8 cellular contexts compared by ENCODE assay signal in genomic region chr6:154234019-154234772, GRCh38.
A peak's percentile ranks its signal among the peaks of the same experiment; 100 is the strongest.
DNase-seq lines count a peak whose midpoint lies in the region; ATAC-seq and TF ChIP-seq lines count a peak whose summit lies in the region.

No MANE protein-coding gene starts in this region.

- intact Hi-C loops in activated naive CD4-positive, alpha-beta T cell treated with anti-CD3 and anti-CD28 coated beads for 36 hours (cut with micrococcal nuclease), result no loop called here
- intact Hi-C loops in stomach (cut with DNase I; ENCODE audit: low total_unique reads), result no loop called here

- no peaks in the 10 kb centered on the region for H3K9me3 ChIP-seq in thymus (ENCODE audit: control insufficient read depth)
- H3K9me3 ChIP-seq in stomach, result no peaks in the 10 kb centered on the region

- peaks cover 13% of the 10 kb centered on the region for H3K4me1 ChIP-seq in thymus (ENCODE audit: control insufficient read depth, insufficient read depth, low read length)
- no peaks in the 10 kb centered on the region for H3K4me1 ChIP-seq in stomach

- no peaks in the 10 kb centered on the region for H3K27me3 ChIP-seq in thymus (ENCODE audit: control insufficient read depth, insufficient read depth)
- H3K27me3 ChIP-seq in stomach, result no peaks in the 10 kb centered on the region

- H3K36me3 ChIP-seq in thymus (ENCODE audit: control insufficient read depth, insufficient read depth) (no peaks in the 10 kb centered on the region), stomach (no peaks in the 10 kb centered on the region)

- WGBS in thymus, result 55% methylated on average over 4 of the region's 4 CpGs
- 86 to 93% (median 91%) methylated on average over 4 of the region's 4 CpGs for WGBS in stomach, 5 donors

- H3K27me3 Mint-ChIP-seq in activated naive CD4-positive, alpha-beta T cell treated with anti-CD3 and anti-CD28 coated beads for 36 hours (ENCODE audit: low read depth), result no peaks in the 10 kb centered on the region

- DNase-seq in activated naive CD4-positive, alpha-beta T cell treated with anti-CD3 and anti-CD28 coated beads for 36 hours, result no peak
- no peak for DNase-seq in activated naive CD4-positive, alpha-beta T cell (lab: John Stamatoyannopoulos, UW)
- DNase-seq in NOMO-1 treated with dmso at 0.1 percent for 144 hours (lab: John Stamatoyannopoulos, UW; ENCODE audit: unreplicated experiment) (peak; percentile 56), mucosa of gallbladder (ENCODE audit: low spot score) (no peak), hepatic stellate cell (ENCODE audit: low spot score) (no peak), stomach (no peak)

- TF ChIP-seq CTCF in stomach (IDR thresholded peaks at IDR 0.05), result no peak

- H3K4me3 ChIP-seq in thymus (ENCODE audit: low read length) (no peak overlapping the region), stomach (no peak overlapping the region)

- H3K4me1 Mint-ChIP-seq in activated naive CD4-positive, alpha-beta T cell treated with anti-CD3 and anti-CD28 coated beads for 36 hours (ENCODE audit: low read depth), result peaks cover 76% of the 10 kb centered on the region

- ATAC-seq in HG02884 (IDR thresholded peaks at IDR 0.05; ENCODE audit: unreplicated experiment), result peak; percentile 59

- no peak for TF ChIP-seq POLR2A in stomach (IDR thresholded peaks at IDR 0.05)

- H3K9me3 Mint-ChIP-seq in activated naive CD4-positive, alpha-beta T cell treated with anti-CD3 and anti-CD28 coated beads for 36 hours, result no peaks in the 10 kb centered on the region

- CTCF ChIA-PET in activated naive CD4-positive, alpha-beta T cell treated with anti-CD3 and anti-CD28 coated beads for 36 hours (lab: Charles Lee), result interaction anchor here (0.6 to 3.3 kb wide), 7 partner anchors 10 to 129 kb away, joined by 3 to 19 read pairs (median 14); no protein-coding TSS in a partner anchor

- peak overlapping the region; percentile 44 for H3K27ac ChIP-seq in thymus (ENCODE audit: low read depth)
- no peak overlapping the region for H3K27ac ChIP-seq in stomach

- peak overlapping the region; percentile 37 for H3K4me3 Mint-ChIP-seq in activated naive CD4-positive, alpha-beta T cell treated with anti-CD3 and anti-CD28 coated beads for 36 hours

- peaks cover 3% of the 10 kb centered on the region for H3K36me3 Mint-ChIP-seq in activated naive CD4-positive, alpha-beta T cell treated with anti-CD3 and anti-CD28 coated beads for 36 hours (ENCODE audit: low read depth)

- H3K27ac Mint-ChIP-seq in activated naive CD4-positive, alpha-beta T cell treated with anti-CD3 and anti-CD28 coated beads for 36 hours, result peak overlapping the region; percentile 82

- TF ChIP-seq EP300 in stomach (IDR thresholded peaks at IDR 0.05), result no peak
